In genomic region chr1:231382426-231382825, GRCh38 we compare ENCODE assay signal across 21 cellular contexts.
"Had no signal": no experiment of that assay in that cellular context is flagged by ENCODE, and none has a peak within 500 bp of the region (broad histone marks: within the 10 kb centered on the region; RNA-seq: fewer than 3 reads in every experiment).

No MANE protein-coding gene starts in this region.

- H3K4me3 ChIP-seq: colonic mucosa, gastroesophageal sphincter, heart left ventricle, lung, pancreas, sigmoid colon, skin epidermis, spleen, thoracic aorta, tibial nerve, upper lobe of left lung had no signal

- H3K9me3 ChIP-seq: colonic mucosa, gastroesophageal sphincter, heart left ventricle, pancreas, sigmoid colon, spleen, thoracic aorta, tibial nerve, upper lobe of left lung had no signal

- H3K36me3 ChIP-seq: colonic mucosa, gastroesophageal sphincter, heart left ventricle, pancreas, sigmoid colon, spleen, thoracic aorta, tibial nerve, upper lobe of left lung had no signal

- FAIRE-seq: islet of Langerhans, pancreas, urothelium cell line had no signal

- DNase-seq: colonic mucosa; effector CD8-positive, alpha-beta T cell; endodermal cell; foreskin fibroblast; heart left ventricle; hippocampal formation; kidney glomerular epithelial cell; natural killer cell; occipital lobe; pancreas; sigmoid colon; spleen; stimulated activated naive B cell treated with anti-CD40 and anti-IgM and Interleukin-4, amounts not matched to agents 10 μg/mL and 1 μg/mL and 100 μg/mL, for 72 hours; upper lobe of left lung had no signal

- H3K4me1 ChIP-seq: colonic mucosa had no signal

- H3K27me3 ChIP-seq: colonic mucosa, gastroesophageal sphincter, heart left ventricle, pancreas, sigmoid colon, spleen, tibial nerve, upper lobe of left lung had no signal

- H3K27ac ChIP-seq: colonic mucosa, gastroesophageal sphincter, pancreas, spleen, thoracic aorta, tibial nerve, upper lobe of left lung had no signal

- ATAC-seq: gastroesophageal sphincter; heart left ventricle; natural killer cell; pancreas; stimulated activated naive B cell treated with anti-CD40 and anti-IgM and Interleukin-4, amounts not matched to agents 10 μg/mL and 1 μg/mL and 100 μg/mL, for 72 hours had no signal
